ENCODE assay signal across 8 cellular contexts in genomic region chr11:71447791-71448256, GRCh38. TPM values are rescaled to one million over a fixed set of nuclear protein-coding genes. Genes with fewer than 3 reads are reported as not detected.
DNase-seq lines count a peak whose midpoint lies in the region; ATAC-seq, FAIRE-seq and TF ChIP-seq lines count a peak whose summit lies in the region.

No MANE protein-coding gene starts in this region.

- H3K4me3 Mint-ChIP-seq in CD8-positive, alpha-beta memory T cell, result peak overlapping the region; percentile 85 to 95 (median 90)

- no peak for TF ChIP-seq CTCF in bronchial epithelial cell (IDR thresholded peaks at IDR 0.05; ENCODE audit: insufficient read depth, low read length, severe bottlenecking)

- intact Hi-C loops in left colon (cut with DNase I, micrococcal nuclease), result no loop called here

- H3K36me3 ChIP-seq in CD8-positive, alpha-beta memory T cell (ENCODE audit: insufficient read depth, low read length), result no peaks in the 10 kb centered on the region
- H3K36me3 ChIP-seq in bronchial epithelial cell (ENCODE audit: control insufficient read depth, insufficient read depth, low read length), result peaks cover 17% of the 10 kb centered on the region

- CTCF ChIA-PET in CD8-positive, alpha-beta memory T cell (lab: Charles Lee), result interaction anchor here (1.0 to 2.0 kb wide), 3 partner anchors 9 to 28 kb away, joined by 3 to 5 read pairs (median 3); no protein-coding TSS in a partner anchor

- no peaks in the 10 kb centered on the region for H3K27me3 ChIP-seq in CD8-positive, alpha-beta memory T cell (ENCODE audit: insufficient read depth, low read length, poor library complexity, severe bottlenecking)
- no peaks in the 10 kb centered on the region for H3K27me3 ChIP-seq in bronchial epithelial cell (ENCODE audit: control insufficient read depth, insufficient read depth, low read length)

- peak overlapping the region; percentile 70 to 99 (median 89) for H3K27ac Mint-ChIP-seq in CD8-positive, alpha-beta memory T cell

- no peaks in the 10 kb centered on the region for H3K27me3 Mint-ChIP-seq in CD8-positive, alpha-beta memory T cell

- peaks cover 0 to 2% (median 0%) of the 10 kb centered on the region in 5 donors for H3K9me3 Mint-ChIP-seq in CD8-positive, alpha-beta memory T cell

- peaks cover 34% of the 10 kb centered on the region for H3K4me1 ChIP-seq in CD8-positive, alpha-beta memory T cell (ENCODE audit: insufficient read depth, low read length)

- POLR2A ChIA-PET in CD8-positive, alpha-beta memory T cell (lab: Charles Lee), result no interaction called here

- peaks cover 11 to 50% (median 12%) of the 10 kb centered on the region in 3 donors for H3K36me3 Mint-ChIP-seq in CD8-positive, alpha-beta memory T cell

- peak overlapping the region; percentile 83 for H3K27ac ChIP-seq in CD8-positive, alpha-beta memory T cell (ENCODE audit: low read depth, low read length)

- peak; percentile 20 for ATAC-seq in HG02943 (IDR thresholded peaks at IDR 0.05; ENCODE audit: low read depth, unreplicated experiment)
- peak; percentile 38 for ATAC-seq in left colon
- ATAC-seq in HG03097 (IDR thresholded peaks at IDR 0.05; ENCODE audit: low FRiP score, unreplicated experiment), result no peak

- DNase-seq in CD8-positive, alpha-beta memory T cell, result peak in 1 of 5 donors; percentile 40
- peak in 4 of 5 donors; percentile 22 to 44 (median 32) for DNase-seq in T-helper 1 cell
- no peak for DNase-seq in bronchial epithelial cell (ENCODE audit: low read depth)
- DNase-seq in left colon, result peak in 1 of 2 donors; percentile 70
- DNase-seq in stimulated activated CD8-positive, alpha-beta memory T cell treated with anti-CD3 and anti-CD28 coated beads, Interleukin-15, amount 100 ng/mL, for 48 hours (ENCODE audit: low read depth in 2 of 2), result peak; percentile 10 to 34
- DNase-seq in NCI-H524 treated with DMSO at 0.1 percent for 48 hours (lab: John Stamatoyannopoulos, UW), result no peak

- H3K4me3 ChIP-seq in CD8-positive, alpha-beta memory T cell (ENCODE audit: low read length), result peak overlapping the region; percentile 90
- peak overlapping the region; percentile 96 for H3K4me3 ChIP-seq in bronchial epithelial cell (ENCODE audit: low read depth, low read length)

- peaks cover 44 to 53% (median 48%) of the 10 kb centered on the region in 3 donors for H3K4me1 Mint-ChIP-seq in CD8-positive, alpha-beta memory T cell

- FAIRE-seq in bronchial epithelial cell (lab: Jason Lieb, UNC), result no peak

- no peaks in the 10 kb centered on the region for H3K9me3 ChIP-seq in CD8-positive, alpha-beta memory T cell (ENCODE audit: low read length)

RNA-seq across cellular contexts. Expression of gene DHCR7, which starts 0.4 kb away (rescaled TPM):
- 10 to 100 TPM; 41.5 to 42.8 TPM for total RNA-seq in CD8-positive, alpha-beta memory T cell
- 19.6 TPM for polyA plus RNA-seq in CD8-positive, alpha-beta memory T cell
- total RNA-seq in bronchial epithelial cell (29.4 and 60.3 TPM in 2 replicates), left colon (100 to 1,000 TPM in 1 of 2 donors, 10 to 100 TPM in 1; 56.5 to 126 TPM)

RNA-seq across cellular contexts. Expression of gene NADSYN1, which starts 5.2 kb away (rescaled TPM):
- 10 to 100 TPM; 60.3 to 62.5 TPM for total RNA-seq in CD8-positive, alpha-beta memory T cell
- 43.6 TPM for polyA plus RNA-seq in CD8-positive, alpha-beta memory T cell
- 69.8 and 91.3 TPM in 2 replicates for total RNA-seq in bronchial epithelial cell
- 100 to 1,000 TPM; 140 to 165 TPM for total RNA-seq in left colon

Comparison
In these comparisons a context has a peak if more than half of its experiments do, and no peak if none do; other contexts are left out.
1. DNase-seq: peak in T-helper 1 cell (4 of 5) and stimulated activated CD8-positive, alpha-beta memory T cell treated with anti-CD3 and anti-CD28 coated beads, Interleukin-15, amount 100 ng/mL, for 48 hours (2 of 2); none in bronchial epithelial cell (single experiment) and NCI-H524 treated with DMSO at 0.1 percent for 48 hours (single experiment).